25 cellular contexts compared by ENCODE assay signal in the genomic region with DNA sequence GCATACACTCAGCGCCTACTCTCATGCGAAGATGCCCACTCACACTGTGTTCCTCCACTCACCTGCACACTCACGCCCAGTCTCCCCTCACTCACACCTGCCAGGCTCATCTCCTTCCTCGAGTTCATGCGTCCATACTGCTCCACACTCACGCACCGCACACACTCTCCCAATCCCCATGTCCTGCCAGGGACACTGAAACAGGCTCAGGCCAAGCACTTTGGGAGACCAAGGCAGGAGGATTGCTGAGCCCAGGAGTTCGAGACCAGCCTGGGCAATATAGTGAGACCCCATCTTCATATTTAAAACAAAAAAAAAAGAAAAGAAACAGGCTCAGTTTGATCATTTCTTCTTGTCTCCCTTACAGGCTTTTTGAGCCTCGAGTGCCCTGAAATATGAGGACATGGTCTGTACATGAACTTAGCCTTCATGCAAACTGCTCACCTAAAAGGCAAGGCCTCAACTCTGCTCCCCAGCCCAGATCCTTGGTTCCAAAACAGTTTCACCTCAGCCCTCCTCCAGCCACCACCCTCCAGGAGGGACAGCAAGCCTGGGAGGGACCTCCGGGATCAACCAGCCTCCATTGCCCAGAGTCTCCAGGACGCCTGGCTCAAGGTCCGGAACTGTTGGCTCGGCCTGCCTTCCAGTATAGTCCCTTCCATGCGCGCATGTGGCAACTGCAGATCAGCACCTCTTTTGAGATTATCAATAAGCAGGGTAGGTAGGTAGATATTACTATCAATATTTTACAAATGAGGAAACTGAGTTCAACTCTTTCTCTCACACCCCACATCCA. TPM values are rescaled to one million over a fixed set of nuclear protein-coding genes. Genes with fewer than 3 reads are reported as not detected.
DNase-seq lines count a peak whose midpoint lies in the region; ATAC-seq, FAIRE-seq and TF ChIP-seq lines count a peak whose summit lies in the region.
"Had no signal": no experiment of that assay in that cellular context is flagged by ENCODE, and none has a peak within 500 bp of the region (broad histone marks: within the 10 kb centered on the region; RNA-seq: fewer than 3 reads in every experiment).

No MANE protein-coding gene starts in this region.

- no peak overlapping the region for H2AK5ac ChIP-seq in H1 (ENCODE audit: low read depth, low read length)

- H3K4me1 ChIP-seq in H1 (replicated peaks in 1 of 4; ENCODE audit: control insufficient read depth in 3 of 4, insufficient read depth in 4 of 4, low read length in 3 of 4) = peaks cover 0 to 3% (median 0%) of the 10 kb centered on the region in 4 experiments; a peak in 1 of 7 replicates
- H3K4me1 ChIP-seq: BE2C, Caco-2, HAP-1 had no signal

- peaks cover 26% of the 10 kb centered on the region for H3K4me1 Mint-ChIP-seq in T-helper 17 cell
- peaks cover 2% of the 10 kb centered on the region for H3K4me1 Mint-ChIP-seq in progenitor cell of endocrine pancreas (ENCODE audit: low read depth)

- H3K4me3 ChIP-seq in H1 (ENCODE audit: extremely low read depth in 1 of 4, insufficient read depth in 2 of 4, low read depth in 3 of 4, low read length in 4 of 4) = no peak overlapping the region
- no peak overlapping the region for H3K4me3 ChIP-seq in H7 (ENCODE audit: insufficient read depth, low read depth, low read length)
- H3K4me3 ChIP-seq: HAP-1, SK-N-MC had no signal

- H3K27me3 Mint-ChIP-seq in T-helper 17 cell (peaks cover 13% of the 10 kb centered on the region), progenitor cell of endocrine pancreas (peaks cover 10% of the 10 kb centered on the region)

- no peak overlapping the region for H3K23ac ChIP-seq in H1 (ENCODE audit: insufficient read length)

- H4K8ac ChIP-seq in H1 (ENCODE audit: extremely low read depth, insufficient read depth, low read length) = no peak overlapping the region

- H3K9me3 ChIP-seq in T-helper 17 cell (ENCODE audit: control insufficient read depth, low read length, poor library complexity, severe bottlenecking) = no peaks in the 10 kb centered on the region
- H3K9me3 ChIP-seq in H1 (ENCODE audit: insufficient read depth in 2 of 2, low read depth in 1 of 2, low read length in 1 of 2) = no peaks in the 10 kb centered on the region
- H3K9me3 ChIP-seq: BE2C, Caco-2, HAP-1 had no signal

- peak overlapping the region; percentile 25; the same call in 1 of the 2 replicates for H2BK15ac ChIP-seq in H1 (ENCODE audit: low read length)

- H3K9ac ChIP-seq in H1 (replicated peaks in 1 of 4; ENCODE audit: extremely low read depth in 1 of 4, low read depth in 3 of 4, low read length in 3 of 4) = no peak overlapping the region

- peak; percentile 6 for DNase-seq in D341Med (ENCODE audit: low spot score)
- no peak for DNase-seq in T-helper 17 cell
- DNase-seq in H1 (ENCODE audit: low read depth in 1 of 2, low spot score in 2 of 2) = no peak
- no peak for DNase-seq in progenitor cell of endocrine pancreas (ENCODE audit: low spot score, unreplicated experiment)
- DNase-seq in iPS-NIHi11 (ENCODE audit: low spot score) = no peak
- no peak for DNase-seq in AG20443 (ENCODE audit: low spot score)
- DNase-seq in H7 = no peak
- DNase-seq: BE2C; Caco-2; CD4-positive, alpha-beta memory T cell; DMS153; NCI-H1105 treated with DMSO at 0.1 percent for 48 hours; NCI-H2029 treated with DMSO at 0.1 percent for 48 hours; NCI-H226; NCI-H510A treated with DMSO at 0.1 percent for 48 hours; NCI-H774; NK-92 treated with Interleukin-12 subunit alpha and Interleukin-12 subunit beta, amount 100 ng/mL, for 24 hours; SHP77 treated with DMSO at 0.1 percent for 48 hours had no signal

- H2BK12ac ChIP-seq in H1 (ENCODE audit: low read depth, low read length) = peak overlapping the region; percentile 29; the same call in 1 of the 2 replicates

- CTCF ChIA-PET in H1 (lab: Charles Lee; ENCODE audit: partially characterized antibody) = no interaction called here

- H3K27me3 ChIP-seq in H1 (replicated peaks in 1 of 4; ENCODE audit: control insufficient read depth in 3 of 4, extremely low read depth in 1 of 4, insufficient read depth in 3 of 4, low read length in 3 of 4) = no peaks in the 10 kb centered on the region
- H3K27me3 ChIP-seq in H7 (ENCODE audit: control insufficient read depth, insufficient read depth, low read length) = no peaks in the 10 kb centered on the region
- H3K27me3 ChIP-seq: BE2C had no signal

- no peak overlapping the region for H4K91ac ChIP-seq in H1 (replicated peaks; ENCODE audit: insufficient read length, low read length)

- no peak for TF ChIP-seq EP300 in H1 (IDR thresholded peaks at IDR 0.05; ENCODE audit: borderline replicate concordance in 1 of 2, low read depth in 2 of 2, low read length in 2 of 2)

- no peaks in the 10 kb centered on the region for H3K9me3 Mint-ChIP-seq in progenitor cell of endocrine pancreas (ENCODE audit: low read depth)
- H3K9me3 Mint-ChIP-seq: CD4-positive, alpha-beta memory T cell had no signal

- H3K79me2 ChIP-seq in H1 (ENCODE audit: control insufficient read depth in 1 of 2, insufficient read depth in 2 of 2, low read length in 2 of 2) = no peaks in the 10 kb centered on the region

- TF ChIP-seq RAD21 in H1 (IDR thresholded peaks at IDR 0.05 in 1 of 2, conservative IDR thresholded peaks at IDR 0.05 in 1 of 2; ENCODE audit: low read depth in 2 of 2, low read length in 2 of 2) = no peak

- no peak overlapping the region for H3K27ac ChIP-seq in H1 (ENCODE audit: low read depth, low read length)
- H3K27ac ChIP-seq: RWPE1, SK-N-MC had no signal

- no peak overlapping the region for H2BK20ac ChIP-seq in H1 (ENCODE audit: low read length)

- ATAC-seq in T-helper 17 cell (no peak), GM18517 (IDR thresholded peaks at IDR 0.05; ENCODE audit: unreplicated experiment) (no peak)

- no peak overlapping the region for H4K5ac ChIP-seq in H1 (ENCODE audit: insufficient read length, low read depth, low read length)

- H3K36me3 ChIP-seq in H1 (ENCODE audit: control insufficient read depth in 2 of 4, insufficient read depth in 4 of 4, low read length in 3 of 4) (no peaks in the 10 kb centered on the region), H7 (replicated peaks; ENCODE audit: control insufficient read depth, insufficient read depth, low read length) (no peaks in the 10 kb centered on the region)
- H3K36me3 ChIP-seq: BE2C, HAP-1 had no signal

- H3K14ac ChIP-seq in H1 (ENCODE audit: insufficient read length) = no peak overlapping the region

- H3K79me1 ChIP-seq in H1 (ENCODE audit: low read depth, low read length) = no peaks in the 10 kb centered on the region

- H3K56ac ChIP-seq in H1 (replicated peaks; ENCODE audit: insufficient read length, low read depth, low read length) = no peak overlapping the region

- FAIRE-seq in H1 (lab: Jason Lieb, UNC) = no peak
- FAIRE-seq: A204.1, GM18507, HTR-8/SVneo had no signal

- no peaks in the 10 kb centered on the region for H3K23me2 ChIP-seq in H1 (ENCODE audit: low read depth, low read length)

- no peak overlapping the region for H3K18ac ChIP-seq in H1 (ENCODE audit: extremely low read depth, low read length)

- no peaks in the 10 kb centered on the region for H4K20me1 ChIP-seq in H1 (replicated peaks in 1 of 2; ENCODE audit: control insufficient read depth in 1 of 2, insufficient read depth in 2 of 2, low read length in 2 of 2)

- no peak for TF ChIP-seq CTCF in H1 (IDR thresholded peaks at IDR 0.05; ENCODE audit: control extremely low read depth in 1 of 3, insufficient read depth in 1 of 3, low read depth in 1 of 3, low read length in 3 of 3)
- TF ChIP-seq CTCF in progenitor cell of endocrine pancreas (IDR thresholded peaks at IDR 0.05; ENCODE audit: unreplicated experiment) = no peak

- no peak overlapping the region for H2BK5ac ChIP-seq in H1 (ENCODE audit: low read depth, low read length)

- no peak for TF ChIP-seq POLR2A in H1 (IDR thresholded peaks at IDR 0.05; ENCODE audit: control extremely low read depth in 1 of 2, low read depth in 2 of 2, low read length in 2 of 2)

- H3K4me2 ChIP-seq in H1 (ENCODE audit: insufficient read depth in 1 of 2, low read depth in 2 of 2, low read length in 2 of 2) = no peak overlapping the region

- no peak overlapping the region for H2BK120ac ChIP-seq in H1 (replicated peaks; ENCODE audit: low read depth, low read length)

- no peak overlapping the region for H2AFZ ChIP-seq in H1 (ENCODE audit: low read length)

- peaks cover 5% of the 10 kb centered on the region for H3K36me3 Mint-ChIP-seq in T-helper 17 cell (ENCODE audit: low read depth)
- H3K36me3 Mint-ChIP-seq in progenitor cell of endocrine pancreas (ENCODE audit: insufficient read depth) = no peaks in the 10 kb centered on the region
- H3K36me3 Mint-ChIP-seq: CD4-positive, alpha-beta memory T cell had no signal

- H3K27ac Mint-ChIP-seq in T-helper 17 cell (peak overlapping the region; percentile 63), progenitor cell of endocrine pancreas (peak overlapping the region; percentile 3)
- H3K27ac Mint-ChIP-seq: CD4-positive, alpha-beta memory T cell had no signal

- POLR2A ChIA-PET in H1 (lab: Charles Lee; ENCODE audit: partially characterized antibody) = no interaction called here

- WGBS in H1 (ENCODE audit: extremely low coverage in 1 of 2, insufficient coverage in 1 of 2, insufficient read length in 1 of 2, insufficient replicate concordance in 2 of 2, low coverage in 1 of 2, low lambda C conversion rate in 2 of 2, missing lambda C conversion rate in 1 of 2), 2 experiments = 91% methylated on average over 15 of the region's 15 CpGs; no CpG with 5 or more reads in 1 of the 2 experiments

- no peak overlapping the region for H3K4ac ChIP-seq in H1 (replicated peaks; ENCODE audit: insufficient read length, low read depth, low read length)

- H3K4me3 Mint-ChIP-seq in T-helper 17 cell (no peak overlapping the region), progenitor cell of endocrine pancreas (ENCODE audit: low read depth) (no peak overlapping the region)
- H3K4me3 Mint-ChIP-seq: CD4-positive, alpha-beta memory T cell had no signal

RNA-seq across cellular contexts. Expression of a gene that starts 2.4 kb away (rescaled TPM):
- total RNA-seq in T-helper 17 cell = 1 to 10 TPM; 2.4 to 2.9 TPM
- 1.2 TPM in 2 replicates for total RNA-seq in H1 (2021; fragmentation: NEBNext Ultra II Directional; extraction: Animal tissue kit (Norgen Biotek cat#: 25700))
- polyA plus RNA-seq in H1 (2011; rRNA removed) = 3.4 and 4.9 TPM in 2 replicates
- 2.7 TPM for polyA plus RNA-seq in H1 (2011; cell fraction: cytosol; rRNA removed)
- polyA plus RNA-seq in H1 (2011; cell fraction: nucleus; rRNA removed) = 1.2 TPM
- polyA plus RNA-seq in H1 (2012, experiment 1 of 2) = 1.4 to 1.6 TPM (median 1.5 TPM) in 4 replicates
- 1.3 TPM for polyA plus RNA-seq in H1 (2012, experiment 2 of 2)
- polyA plus RNA-seq in H1 (2013, experiment 1 of 2) = 1.8 TPM
- polyA plus RNA-seq in H1 (2013, experiment 2 of 2) = 2.0 TPM
- 5.5 and 6.6 TPM in 2 replicates for polyA minus RNA-seq in H1 (2011; rRNA and poly(A)+ RNA removed)
- polyA minus RNA-seq in H1 (2011; cell fraction: cytosol; rRNA and poly(A)+ RNA removed) = 0.73 TPM
- polyA minus RNA-seq in H1 (2011; cell fraction: nucleus; rRNA and poly(A)+ RNA removed) = 1.4 TPM
- total RNA-seq in progenitor cell of endocrine pancreas = 0.19 and 0.27 TPM in 2 replicates
- total RNA-seq in H7 (2014; rRNA removed; shearing (Covaris generic)) = 0.55 and 0.81 TPM in 2 replicates

RNA-seq across cellular contexts. Expression of a gene that starts 53.9 kb away (rescaled TPM):
- 10 to 100 TPM; 52.1 to 58.4 TPM for total RNA-seq in T-helper 17 cell
- total RNA-seq in H1 (2021; fragmentation: NEBNext Ultra II Directional; extraction: Animal tissue kit (Norgen Biotek cat#: 25700)) = 129 and 134 TPM in 2 replicates
- 74.1 and 116 TPM in 2 replicates for polyA plus RNA-seq in H1 (2011; rRNA removed)
- polyA plus RNA-seq in H1 (2011; cell fraction: cytosol; rRNA removed) = 105 TPM
- 44.7 TPM for polyA plus RNA-seq in H1 (2011; cell fraction: nucleus; rRNA removed)
- polyA plus RNA-seq in H1 (2012, experiment 1 of 2) = 116 to 133 TPM (median 119 TPM) in 4 replicates
- 116 TPM for polyA plus RNA-seq in H1 (2012, experiment 2 of 2)
- 155 TPM for polyA plus RNA-seq in H1 (2013, experiment 1 of 2)
- 156 TPM for polyA plus RNA-seq in H1 (2013, experiment 2 of 2)
- polyA minus RNA-seq in H1 (2011; rRNA and poly(A)+ RNA removed) = 31.2 and 38.8 TPM in 2 replicates
- polyA minus RNA-seq in H1 (2011; cell fraction: cytosol; rRNA and poly(A)+ RNA removed) = 19.2 TPM
- polyA minus RNA-seq in H1 (2011; cell fraction: nucleus; rRNA and poly(A)+ RNA removed) = 23.8 TPM
- total RNA-seq in progenitor cell of endocrine pancreas = 87.1 and 90.3 TPM in 2 replicates
- 115 and 117 TPM in 2 replicates for total RNA-seq in H7 (2014; rRNA removed; shearing (Covaris generic))

RNA-seq across cellular contexts. Expression of a gene that starts 57.0 kb away (rescaled TPM):
- total RNA-seq in T-helper 17 cell (10 to 100 TPM; 75.6 to 83.7 TPM), progenitor cell of endocrine pancreas (130 and 152 TPM in 2 replicates)
- total RNA-seq in H1 (2021; fragmentation: NEBNext Ultra II Directional; extraction: Animal tissue kit (Norgen Biotek cat#: 25700)) = 198 and 202 TPM in 2 replicates
- polyA plus RNA-seq in H1 (2011; rRNA removed) = 242 and 292 TPM in 2 replicates
- polyA plus RNA-seq in H1 (2011; cell fraction: cytosol; rRNA removed) = 541 TPM
- 149 TPM for polyA plus RNA-seq in H1 (2011; cell fraction: nucleus; rRNA removed)
- 353 to 427 TPM (median 404 TPM) in 4 replicates for polyA plus RNA-seq in H1 (2012, experiment 1 of 2)
- 148 TPM for polyA plus RNA-seq in H1 (2012, experiment 2 of 2)
- polyA plus RNA-seq in H1 (2013, experiment 1 of 2) = 547 TPM
- 580 TPM for polyA plus RNA-seq in H1 (2013, experiment 2 of 2)
- polyA minus RNA-seq in H1 (2011; rRNA and poly(A)+ RNA removed) = 16.3 and 22.7 TPM in 2 replicates
- polyA minus RNA-seq in H1 (2011; cell fraction: cytosol; rRNA and poly(A)+ RNA removed) = 88.7 TPM
- 56.0 TPM for polyA minus RNA-seq in H1 (2011; cell fraction: nucleus; rRNA and poly(A)+ RNA removed)
- 211 and 240 TPM in 2 replicates for total RNA-seq in H7 (2014; rRNA removed; shearing (Covaris generic))
